16 cellular contexts compared by ENCODE assay signal in the genomic region with DNA sequence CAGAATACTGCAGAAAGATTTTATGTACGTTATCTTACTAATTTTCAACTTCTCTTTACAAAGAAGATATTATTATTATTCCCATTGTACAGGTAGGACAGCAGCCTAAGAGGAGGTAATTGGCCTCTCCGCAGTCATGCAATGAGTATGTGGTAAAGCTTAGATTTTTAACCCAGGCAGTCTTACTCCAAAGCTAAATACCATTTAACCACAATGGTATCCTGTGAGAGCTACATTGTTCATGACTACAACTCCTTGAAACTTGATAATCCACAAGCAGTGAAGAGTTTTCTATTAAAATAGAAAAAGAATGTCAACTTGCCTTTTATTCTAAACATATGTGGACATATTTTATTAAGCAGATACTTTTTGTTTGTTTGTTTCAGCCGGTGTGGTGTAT.
DNase-seq lines count a peak whose midpoint lies in the region; ATAC-seq and TF ChIP-seq lines count a peak whose summit lies in the region.
"Had no signal": no experiment of that assay in that cellular context is flagged by ENCODE, and none has a peak within 500 bp of the region (broad histone marks: within the 10 kb centered on the region; RNA-seq: fewer than 3 reads in every experiment).

No MANE protein-coding gene starts in this region.

- no peak overlapping the region for H2BK5ac ChIP-seq in H9 (ENCODE audit: insufficient read length, low read length)

- no peaks in the 10 kb centered on the region for H4K20me1 ChIP-seq in H9 (ENCODE audit: control insufficient read depth, insufficient read depth, insufficient read length)
- H4K20me1 ChIP-seq: BLaER1 treated with 17β-estradiol and CSF1 and Interleukin-3, amounts not matched to agents 10 nM and 100 nM had no signal

- H2BK20ac ChIP-seq in H9 (ENCODE audit: low read depth, low read length, poor library complexity, severe bottlenecking): no peak overlapping the region

- peaks cover 2% of the 10 kb centered on the region; the same call in 1 of the 2 replicates for H3K4me1 ChIP-seq in H9 (ENCODE audit: insufficient read depth, low read length)

- no peak overlapping the region for H2AFZ ChIP-seq in H9 (ENCODE audit: low read length)

- no peak overlapping the region for H3K4me3 Mint-ChIP-seq in H9
- H3K4me3 Mint-ChIP-seq: CD4-positive, CD25-positive, alpha-beta regulatory T cell; HFFc6 had no signal

- H3K14ac ChIP-seq in H9 (ENCODE audit: insufficient read depth, low read length): no peak overlapping the region

- no peak overlapping the region for H3K18ac ChIP-seq in H9 (ENCODE audit: insufficient read length, low read depth, low read length)

- WGBS in H9 (ENCODE audit: extremely low coverage, insufficient read length, low lambda C conversion rate): no CpG with 5 or more reads among the region's 3 CpGs

- no peak overlapping the region for H3K56ac ChIP-seq in H9 (ENCODE audit: insufficient read length, low read depth, low read length)

- no peak overlapping the region for H3K23ac ChIP-seq in H9 (ENCODE audit: insufficient read length, low read depth, low read length)

- H3K27ac Mint-ChIP-seq in H9: no peak overlapping the region
- H3K27ac Mint-ChIP-seq: CD4-positive, CD25-positive, alpha-beta regulatory T cell; HFFc6 had no signal

- no peak overlapping the region for H3K27ac ChIP-seq in H9 (ENCODE audit: insufficient read length, low read depth, low read length)
- H3K27ac ChIP-seq: BLaER1 treated with 17β-estradiol and CSF1 and Interleukin-3, amounts not matched to agents 10 nM and 100 nM had no signal

- no peak overlapping the region for H2BK12ac ChIP-seq in H9 (ENCODE audit: insufficient read length, low read depth, low read length)

- H3K4me3 ChIP-seq in astrocyte of the spinal cord (ENCODE audit: low read depth, low read length): no peak overlapping the region
- H3K4me3 ChIP-seq: BLaER1 treated with 17β-estradiol and CSF1 and Interleukin-3, amounts not matched to agents 10 nM and 100 nM; GM12878 had no signal

- H3K9ac ChIP-seq in H9 (ENCODE audit: extremely low read depth, insufficient read length, low read length): no peak overlapping the region
- H3K9ac ChIP-seq: BLaER1 treated with 17β-estradiol and CSF1 and Interleukin-3, amounts not matched to agents 10 nM and 100 nM had no signal

- no peaks in the 10 kb centered on the region for H3K9me3 ChIP-seq in H9 (ENCODE audit: control insufficient read depth, low read depth, low read length)
- H3K9me3 ChIP-seq: BLaER1 treated with 17β-estradiol and CSF1 and Interleukin-3, amounts not matched to agents 10 nM and 100 nM had no signal

- no peak overlapping the region for H2BK120ac ChIP-seq in H9 (ENCODE audit: low read depth, low read length, poor library complexity, severe bottlenecking)

- in situ Hi-C loops in astrocyte of the spinal cord (cut with HindIII; ENCODE audit: low sequenced_read_pairs): no loop called here

- no peak overlapping the region for H3K4me2 ChIP-seq in H9 (ENCODE audit: insufficient read depth, insufficient read length, low read length)
- H3K4me2 ChIP-seq: BLaER1 treated with 17β-estradiol and CSF1 and Interleukin-3, amounts not matched to agents 10 nM and 100 nM had no signal

- no peak overlapping the region for H3K4ac ChIP-seq in H9 (ENCODE audit: low read depth, low read length)

- no peaks in the 10 kb centered on the region for H3K27me3 Mint-ChIP-seq in H9 (ENCODE audit: low read depth)
- H3K27me3 Mint-ChIP-seq: CD4-positive, CD25-positive, alpha-beta regulatory T cell had no signal

- no peak overlapping the region for H4K8ac ChIP-seq in H9 (replicated peaks; ENCODE audit: insufficient read length, low read depth, low read length)

- H3K4me1 Mint-ChIP-seq in H9: peaks cover 6 to 10% of the 10 kb centered on the region in 2 experiments; a peak in 3 of 4 replicates
- H3K4me1 Mint-ChIP-seq: CD4-positive, CD25-positive, alpha-beta regulatory T cell had no signal

- H2BK15ac ChIP-seq in H9 (ENCODE audit: low read depth, low read length): no peak overlapping the region

- no peak overlapping the region for H3T11ph ChIP-seq in H9 (ENCODE audit: low read length)

- H3K79me2 ChIP-seq in H9 (ENCODE audit: insufficient read depth, low read length): no peaks in the 10 kb centered on the region

- no peaks in the 10 kb centered on the region for H3K23me2 ChIP-seq in H9 (ENCODE audit: insufficient read length, low read depth, low read length, poor library complexity, severe bottlenecking)

- no peaks in the 10 kb centered on the region for H3K36me3 Mint-ChIP-seq in H9 (ENCODE audit: insufficient read depth in 1 of 3, low read depth in 3 of 3)
- H3K36me3 Mint-ChIP-seq: CD4-positive, CD25-positive, alpha-beta regulatory T cell had no signal

- no peaks in the 10 kb centered on the region for H3K79me1 ChIP-seq in H9 (ENCODE audit: insufficient read depth, low read depth, low read length, poor library complexity, severe bottlenecking)

- H2AK5ac ChIP-seq in H9 (ENCODE audit: insufficient read length, low read length): no peak overlapping the region

- DNase-seq in NCI-H748 (lab: John Stamatoyannopoulos, UW; ENCODE audit: unreplicated experiment) (peak; percentile 47), NCI-H748 treated with DMSO at 0.1 percent for 48 hours (lab: John Stamatoyannopoulos, UW) (no peak), astrocyte of the spinal cord (ENCODE audit: low read depth, low spot score) (peak; percentile 3), kidney tubule cell (ENCODE audit: low spot score) (peak; percentile 13), GM10266 (ENCODE audit: extremely low spot score) (no peak), H9 (no peak)
- DNase-seq: 8988T; CD4-positive, CD25-positive, alpha-beta regulatory T cell; DMS 273 treated with DMSO at 0.1 percent for 48 hours; GOT3; HCEC 1CT; HFFc6 had no signal

- no peaks in the 10 kb centered on the region; a peak in 2 of 5 replicates for H3K9me3 Mint-ChIP-seq in H9

- no peak for ATAC-seq in GM19397 (IDR thresholded peaks at IDR 0.05; ENCODE audit: unreplicated experiment)
- ATAC-seq: GM12878, HepG2 had no signal

- H3K27me3 ChIP-seq in H9 (ENCODE audit: insufficient read depth, low read length): no peaks in the 10 kb centered on the region
- H3K27me3 ChIP-seq: BLaER1 treated with 17β-estradiol and CSF1 and Interleukin-3, amounts not matched to agents 10 nM and 100 nM had no signal

- no peak for TF ChIP-seq CTCF in astrocyte of the spinal cord (IDR thresholded peaks at IDR 0.05; ENCODE audit: low read depth, low read length)
- TF ChIP-seq CTCF in GM10266 (IDR thresholded peaks at IDR 0.05; ENCODE audit: control insufficient read depth, insufficient read depth, low read depth, missing control alignments): no peak
- TF ChIP-seq CTCF in H9 (conservative IDR thresholded peaks at IDR 0.05): no peak

- H4K91ac ChIP-seq in H9 (ENCODE audit: insufficient read length, low read depth, low read length): no peak overlapping the region

- no peak overlapping the region for H4K5ac ChIP-seq in H9 (ENCODE audit: insufficient read length, low read depth, low read length)

Comparison
In these comparisons a context has a peak if more than half of its experiments do, and no peak if none do; other contexts are left out.
1. DNase-seq: peak in NCI-H748 (single experiment), astrocyte of the spinal cord (single experiment) and kidney tubule cell (single experiment); none in NCI-H748 treated with DMSO at 0.1 percent for 48 hours (single experiment), GM10266 (single experiment) and H9 (single experiment).